Comparison of ENCODE assay signal across 17 cellular contexts in the genomic region with DNA sequence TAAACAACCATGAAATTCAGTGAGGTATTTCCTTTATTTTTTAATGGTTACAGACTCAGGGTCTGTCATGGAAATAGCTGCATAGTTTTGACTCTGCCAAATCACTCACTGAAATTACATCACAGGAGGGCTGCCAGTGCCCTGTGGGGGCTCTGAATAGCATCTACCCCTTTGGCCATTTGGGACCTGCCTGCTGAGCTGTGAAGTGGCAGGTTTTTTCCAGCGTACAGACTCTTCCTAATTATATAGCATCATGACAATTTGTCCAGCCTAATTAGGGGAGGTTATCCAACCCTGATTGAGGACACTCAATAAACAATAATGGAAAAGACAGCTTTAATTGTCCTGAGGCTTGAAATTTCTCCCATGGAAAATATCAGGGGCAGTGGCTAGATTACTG.
"Had no signal": no experiment of that assay in that cellular context is flagged by ENCODE, and none has a peak within 500 bp of the region (broad histone marks: within the 10 kb centered on the region; RNA-seq: fewer than 3 reads in every experiment).

No MANE protein-coding gene starts in this region.

- H3K27ac ChIP-seq: colonic mucosa, esophagus squamous epithelium, thoracic aorta had no signal

- H3K4me3 ChIP-seq: colonic mucosa, esophagus squamous epithelium, thoracic aorta had no signal

- H3K4me3 Mint-ChIP-seq: activated CD8-positive, alpha-beta T cell treated with anti-CD3 and anti-CD28 coated beads, Interleukin-2, amount 10 ng/mL, durations not matched to agents 7 days and 5 days had no signal

- DNase-seq: activated CD4-positive, alpha-beta T cell treated with anti-CD3 and anti-CD28 coated beads for 48 hours; activated CD8-positive, alpha-beta memory T cell treated with anti-CD3 and anti-CD28 coated beads, Interleukin-2, amount 50 U/mL, for 4 hours; activated CD8-positive, alpha-beta T cell treated with anti-CD3 and anti-CD28 coated beads, Interleukin-2, amount 10 ng/mL, durations not matched to agents 7 days and 5 days; activated gamma-delta T cell; activated T-cell treated with anti-CD3 and anti-CD28 coated beads, Interleukin-2, amount 50 U/mL, for 72 hours; amniotic stem cell; central memory CD4-positive, alpha-beta T cell; colonic mucosa; effector CD4-positive, alpha-beta T cell; esophagus squamous epithelium; hippocampal formation; immature natural killer cell; nephron progenitor cell had no signal

- H3K36me3 Mint-ChIP-seq: WTC11 had no signal

- H3K9me3 Mint-ChIP-seq: activated T-cell treated with anti-CD3 and anti-CD28 coated beads, Interleukin-2, amount 50 U/mL, for 72 hours; immature natural killer cell; nephron progenitor cell; WTC11 had no signal

- ATAC-seq: activated CD8-positive, alpha-beta T cell treated with anti-CD3 and anti-CD28 coated beads, Interleukin-2, amount 10 ng/mL, durations not matched to agents 7 days and 5 days; activated T-cell treated with anti-CD3 and anti-CD28 coated beads, Interleukin-2, amount 50 U/mL, for 72 hours; sciatic nerve; WTC11 had no signal

- H3K27ac Mint-ChIP-seq: activated CD8-positive, alpha-beta T cell treated with anti-CD3 and anti-CD28 coated beads, Interleukin-2, amount 10 ng/mL, durations not matched to agents 7 days and 5 days; activated naive CD8-positive, alpha-beta T cell; activated T-cell treated with anti-CD3 and anti-CD28 coated beads, Interleukin-2, amount 50 U/mL, for 72 hours; immature natural killer cell; nephron progenitor cell; WTC11 had no signal

- H3K36me3 ChIP-seq: colonic mucosa, esophagus squamous epithelium, thoracic aorta had no signal
